ENCODE assay signal across 1 cellular context in the genomic region with DNA sequence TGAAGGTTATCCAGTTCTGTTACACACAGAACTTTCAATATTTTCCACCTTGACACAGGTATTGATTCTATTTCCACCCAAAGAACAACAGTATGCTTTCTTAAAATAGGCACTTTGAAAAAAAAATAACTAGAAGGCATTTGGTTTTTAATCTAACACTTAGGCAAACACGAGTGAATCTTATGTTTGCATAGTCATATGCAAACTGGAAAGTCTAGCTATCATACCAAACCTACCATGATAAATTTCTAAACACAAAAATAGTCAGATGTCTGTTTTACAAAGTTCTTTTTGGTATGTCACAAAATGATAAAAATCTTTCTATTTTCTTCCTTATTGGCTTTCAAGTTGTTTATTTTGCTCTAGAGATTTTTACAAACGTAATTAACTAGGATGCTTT.
TF ChIP-seq lines count a peak whose summit lies in the region.

No MANE protein-coding gene starts in this region.

TF ChIP-seq in HCT116, 20 proteins besides CTCF, POLR2A, EP300 and RAD21 (continued from another document):
- TF ChIP-seq, protein P1, sequence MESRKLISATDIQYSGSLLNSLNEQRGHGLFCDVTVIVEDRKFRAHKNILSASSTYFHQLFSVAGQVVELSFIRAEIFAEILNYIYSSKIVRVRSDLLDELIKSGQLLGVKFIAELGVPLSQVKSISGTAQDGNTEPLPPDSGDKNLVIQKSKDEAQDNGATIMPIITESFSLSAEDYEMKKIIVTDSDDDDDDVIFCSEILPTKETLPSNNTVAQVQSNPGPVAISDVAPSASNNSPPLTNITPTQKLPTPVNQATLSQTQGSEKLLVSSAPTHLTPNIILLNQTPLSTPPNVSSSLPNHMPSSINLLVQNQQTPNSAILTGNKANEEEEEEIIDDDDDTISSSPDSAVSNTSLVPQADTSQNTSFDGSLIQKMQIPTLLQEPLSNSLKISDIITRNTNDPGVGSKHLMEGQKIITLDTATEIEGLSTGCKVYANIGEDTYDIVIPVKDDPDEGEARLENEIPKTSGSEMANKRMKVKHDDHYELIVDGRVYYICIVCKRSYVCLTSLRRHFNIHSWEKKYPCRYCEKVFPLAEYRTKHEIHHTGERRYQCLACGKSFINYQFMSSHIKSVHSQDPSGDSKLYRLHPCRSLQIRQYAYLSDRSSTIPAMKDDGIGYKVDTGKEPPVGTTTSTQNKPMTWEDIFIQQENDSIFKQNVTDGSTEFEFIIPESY (IDR thresholded peaks at IDR 0.05; ENCODE audit: extremely low read depth, insufficient replicate concordance, low read length): no peak
- TF ChIP-seq YY1 (IDR thresholded peaks at IDR 0.05; ENCODE audit: extremely low read depth, insufficient replicate concordance, low read depth, low read length): no peak
- TF ChIP-seq ZNF274 (IDR thresholded peaks at IDR 0.05; ENCODE audit: low read depth, low read length): no peak
- no peak for TF ChIP-seq ELF1 (IDR thresholded peaks at IDR 0.05; ENCODE audit: borderline replicate concordance, low read depth)
- no peak for TF ChIP-seq CEBPB (IDR thresholded peaks at IDR 0.05; ENCODE audit: low read depth)
- TF ChIP-seq POLR2AphosphoS5 (IDR thresholded peaks at IDR 0.05; ENCODE audit: low read depth, low read length): no peak
- no peak for TF ChIP-seq TCF7L2 (IDR thresholded peaks at IDR 0.05; ENCODE audit: borderline replicate concordance, extremely low read depth, insufficient read depth, insufficient read length)
- no peak for TF ChIP-seq EZH2 (IDR thresholded peaks at IDR 0.05)
- TF ChIP-seq SRF (IDR thresholded peaks at IDR 0.05; ENCODE audit: low read depth): no peak
- TF ChIP-seq EGR1 (IDR thresholded peaks at IDR 0.05; ENCODE audit: low read depth): no peak
- TF ChIP-seq, protein P2, sequence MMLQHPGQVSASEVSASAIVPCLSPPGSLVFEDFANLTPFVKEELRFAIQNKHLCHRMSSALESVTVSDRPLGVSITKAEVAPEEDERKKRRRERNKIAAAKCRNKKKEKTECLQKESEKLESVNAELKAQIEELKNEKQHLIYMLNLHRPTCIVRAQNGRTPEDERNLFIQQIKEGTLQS (IDR thresholded peaks at IDR 0.05): no peak
- no peak for TF ChIP-seq FOSL1 (IDR thresholded peaks at IDR 0.05; ENCODE audit: low read depth)
- no peak for TF ChIP-seq SP1 (IDR thresholded peaks at IDR 0.05; ENCODE audit: low read depth)
